Comparison of ENCODE assay signal across 9 cellular contexts in the genomic region with DNA sequence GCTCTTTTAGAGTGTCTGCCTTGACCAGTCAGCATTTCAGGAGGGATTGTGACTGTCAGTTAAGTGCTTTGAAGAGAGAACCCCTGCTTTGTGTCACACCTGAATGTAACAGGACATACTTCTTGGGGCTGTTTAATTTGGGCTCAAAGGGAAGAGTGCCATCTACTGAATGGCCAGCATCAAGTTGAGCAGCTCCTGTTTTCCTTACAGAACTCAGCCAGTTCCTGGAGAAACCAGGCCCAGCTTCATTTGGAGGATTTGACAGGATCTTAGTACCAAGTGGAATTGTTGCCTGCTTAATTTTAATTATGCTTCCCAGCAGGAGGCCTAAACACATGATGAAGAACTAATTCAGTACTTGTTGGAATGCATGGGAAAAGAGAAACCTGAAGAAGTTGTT. TPM values are rescaled to one million over a fixed set of nuclear protein-coding genes. Genes with fewer than 3 reads are reported as not detected.
A peak's percentile ranks its signal among the peaks of the same experiment; 100 is the strongest.
DNase-seq lines count a peak whose midpoint lies in the region; ATAC-seq, FAIRE-seq and TF ChIP-seq lines count a peak whose summit lies in the region.
"Had no signal": no experiment of that assay in that cellular context is flagged by ENCODE, and none has a peak within 500 bp of the region (broad histone marks: within the 10 kb centered on the region; RNA-seq: fewer than 3 reads in every experiment).

No MANE protein-coding gene starts in this region.

- H3K4me3 ChIP-seq in body of pancreas = no peak overlapping the region
- H3K4me3 ChIP-seq in left lung = no peak overlapping the region

- DNase-seq in AG09319 (ENCODE audit: extremely low read depth, low read depth) (no peak), H54 (ENCODE audit: insufficient read length, low spot score) (no peak), body of pancreas (peak in 2 of 4 donors; percentile 30 to 48), left lung (no peak), NCI-H748 (lab: John Stamatoyannopoulos, UW; ENCODE audit: unreplicated experiment) (no peak)
- DNase-seq: SW 1271 had no signal

- H3K9me3 ChIP-seq in body of pancreas (no peaks in the 10 kb centered on the region), left lung (no peaks in the 10 kb centered on the region)

- peak; percentile 20 for FAIRE-seq in H54 (lab: Jason Lieb, UNC)

- peak; percentile 41 for TF ChIP-seq CTCF in AG09319 (IDR thresholded peaks at IDR 0.05; ENCODE audit: low read depth, low read length)
- peak in 6 of 7 experiments; percentile 24 to 55 (median 41) for TF ChIP-seq CTCF in body of pancreas (IDR thresholded peaks at IDR 0.05)
- no peak for TF ChIP-seq CTCF in left lung (IDR thresholded peaks at IDR 0.05)

- no peaks in the 10 kb centered on the region for H3K27me3 ChIP-seq in body of pancreas
- H3K27me3 ChIP-seq in left lung = no peaks in the 10 kb centered on the region

- peaks cover 42% of the 10 kb centered on the region for H3K4me1 ChIP-seq in body of pancreas
- H3K4me1 ChIP-seq in left lung = peaks cover under 1 to 68% of the 10 kb centered on the region in 2 donors

- no peaks in the 10 kb centered on the region for H3K36me3 ChIP-seq in body of pancreas (replicated peaks in 1 of 2; ENCODE audit: insufficient read depth in 1 of 2, low read depth in 2 of 2)
- no peaks in the 10 kb centered on the region for H3K36me3 ChIP-seq in left lung

- intact Hi-C loops in body of pancreas (cut with DNase I) = loop anchor here (10.0 kb wide), 1 partner anchor 131 kb away; no protein-coding TSS in a partner anchor
- intact Hi-C loops in left lung (cut with DNase I) = no loop called here

- H3K27ac ChIP-seq in body of pancreas (no peak overlapping the region), left lung (no peak overlapping the region)

- ATAC-seq in body of pancreas (peak; percentile 68), left lung (peak; percentile 47), GM18861 (IDR thresholded peaks at IDR 0.05; ENCODE audit: unreplicated experiment) (no peak), HG02981 (IDR thresholded peaks at IDR 0.05; ENCODE audit: unreplicated experiment) (no peak), GM19328 (IDR thresholded peaks at IDR 0.05; ENCODE audit: unreplicated experiment) (no peak)

- TF ChIP-seq POLR2A in H54 (IDR thresholded peaks at IDR 0.05; ENCODE audit: low read depth, low read length) = no peak
- TF ChIP-seq POLR2A in body of pancreas (IDR thresholded peaks at IDR 0.05) = no peak

RNA-seq across cellular contexts. Expression of gene ADD3, which starts 8.3 kb away (rescaled TPM):
- total RNA-seq in body of pancreas (10 to 100 TPM; 37.9 to 40.5 TPM), left lung (10 to 100 TPM; 62.0 to 77.6 TPM)

Comparison
In these comparisons a context has a peak if more than half of its experiments do, and no peak if none do; other contexts are left out.
1. CTCF ChIP-seq: peak in AG09319 (single experiment) and body of pancreas (6 of 7); none in left lung (0 of 2).
2. ATAC-seq: peak in body of pancreas (single experiment) and left lung (single experiment); none in GM18861 (single experiment), HG02981 (single experiment) and GM19328 (single experiment).